In the genomic region with DNA sequence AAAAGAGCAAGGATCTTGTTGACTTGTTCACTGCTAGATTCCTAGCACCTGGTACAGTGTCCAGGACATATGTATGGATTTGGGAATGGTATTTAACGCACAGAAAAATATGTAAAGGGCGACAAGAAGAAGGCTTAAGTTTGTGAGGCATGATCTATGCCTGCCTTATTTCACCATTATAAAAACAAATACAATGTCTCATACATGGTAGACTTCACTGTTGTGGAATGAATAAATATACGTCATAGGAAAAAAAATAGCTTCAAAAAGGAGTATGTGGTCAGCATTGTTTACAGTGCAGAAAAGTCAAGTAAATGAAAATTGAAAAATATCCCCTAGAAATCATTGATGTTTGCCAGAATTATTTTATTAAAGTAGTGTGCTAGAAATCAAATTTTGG, we compare ENCODE assay signal across 17 cellular contexts. TPM values are rescaled to one million over a fixed set of nuclear protein-coding genes. Genes with fewer than 3 reads are reported as not detected.
"Had no signal": no experiment of that assay in that cellular context is flagged by ENCODE, and none has a peak within 500 bp of the region (broad histone marks: within the 10 kb centered on the region; RNA-seq: fewer than 3 reads in every experiment).

No MANE protein-coding gene starts in this region.

- H3K4me1 ChIP-seq: heart right ventricle, parathyroid adenoma, sigmoid colon, spleen, upper lobe of left lung had no signal

- H3K27me3 ChIP-seq: cardiac muscle cell, heart right ventricle, sigmoid colon, spleen, upper lobe of left lung had no signal

- H3K27ac ChIP-seq: cardiac muscle cell, heart right ventricle, parathyroid adenoma, sigmoid colon, spleen, thoracic aorta, upper lobe of left lung had no signal

- H3K9me3 ChIP-seq: heart right ventricle, sigmoid colon, spleen, thoracic aorta, upper lobe of left lung had no signal

- DNase-seq: activated CD4-positive, alpha-beta T cell treated with anti-CD3 and anti-CD28 coated beads, Interleukin-2, amount 10 ng/mL, durations not matched to agents 24 days and 14 days; activated CD8-positive, alpha-beta T cell treated with anti-CD3 and anti-CD28 coated beads for 36 hours; activated naive CD4-positive, alpha-beta T cell treated with anti-CD3 and anti-CD28 coated beads for 36 hours; activated T-cell treated with anti-CD3 and anti-CD28 coated beads, Interleukin-2, amount 50 U/mL, for 1 hour; aorta; erythroblast; heart right ventricle; left cardiac atrium; mesendoderm; naive thymus-derived CD4-positive, alpha-beta T cell; sigmoid colon; spleen; stimulated activated naive B cell treated with anti-CD40 and anti-IgM and Interleukin-4, amounts not matched to agents 10 μg/mL and 1 μg/mL and 100 μg/mL, for 72 hours; upper lobe of left lung had no signal

- H3K4me3 ChIP-seq: cardiac muscle cell, heart right ventricle, sigmoid colon, spleen, thoracic aorta, upper lobe of left lung had no signal

- ATAC-seq: activated CD8-positive, alpha-beta T cell treated with anti-CD3 and anti-CD28 coated beads for 36 hours; heart right ventricle; left cardiac atrium; naive thymus-derived CD4-positive, alpha-beta T cell; stimulated activated naive B cell treated with anti-CD40 and anti-IgM and Interleukin-4, amounts not matched to agents 10 μg/mL and 1 μg/mL and 100 μg/mL, for 72 hours had no signal

RNA-seq across cellular contexts. Expression of gene GLT8D2, which starts 44.3 kb away (rescaled TPM):
- total RNA-seq: activated CD4-positive, alpha-beta T cell treated with anti-CD3 and anti-CD28 coated beads, Interleukin-2, amount 10 ng/mL, durations not matched to agents 24 days and 14 days; activated CD8-positive, alpha-beta T cell treated with anti-CD3 and anti-CD28 coated beads for 36 hours; activated naive CD4-positive, alpha-beta T cell treated with anti-CD3 and anti-CD28 coated beads for 36 hours had no signal
